ENCODE assay signal across 8 cellular contexts in genomic region chr9:37121881-37122280, GRCh38. TPM values are rescaled to one million over a fixed set of nuclear protein-coding genes. Genes with fewer than 3 reads are reported as not detected.
A peak's percentile ranks its signal among the peaks of the same experiment; 100 is the strongest.
DNase-seq lines count a peak whose midpoint lies in the region; ATAC-seq and TF ChIP-seq lines count a peak whose summit lies in the region.

No MANE protein-coding gene starts in this region.

- peak overlapping the region; percentile 99 for H3K27ac Mint-ChIP-seq in activated naive CD8-positive, alpha-beta T cell treated with anti-CD3 and anti-CD28 coated beads, Interleukin-2, amount 10 ng/mL, durations not matched to agents 7 days and 5 days

- H3K27ac ChIP-seq in HEK293 (ENCODE audit: extremely low read depth, low read depth, low read length), result no peak overlapping the region

- CTCF ChIA-PET in AG04449 (lab: Yijun Ruan, JAX), result interaction anchor here (1.0 to 1.3 kb wide), 3 partner anchors 35 to 248 kb away, joined by 3 read pairs; no protein-coding TSS in a partner anchor
- CTCF ChIA-PET in HEK293 (lab: Yijun Ruan, JAX), result no interaction called here
- CTCF ChIA-PET in GM10248 (lab: Yijun Ruan, JAX), result interaction anchor here (0.9 to 2.5 kb wide), 6 partner anchors 10 to 200 kb away, joined by 3 to 10 read pairs (median 4); no protein-coding TSS in a partner anchor

- ATAC-seq in activated naive CD8-positive, alpha-beta T cell treated with anti-CD3 and anti-CD28 coated beads, Interleukin-2, amount 10 ng/mL, durations not matched to agents 7 days and 5 days (ENCODE audit: low read depth), result no peak
- no peak for ATAC-seq in GM18517 (IDR thresholded peaks at IDR 0.05; ENCODE audit: unreplicated experiment)

- peaks cover 20% of the 10 kb centered on the region for H3K4me1 Mint-ChIP-seq in activated naive CD8-positive, alpha-beta T cell treated with anti-CD3 and anti-CD28 coated beads, Interleukin-2, amount 10 ng/mL, durations not matched to agents 7 days and 5 days

- no peak for TF ChIP-seq CTCF in AG04449 (IDR thresholded peaks at IDR 0.05; ENCODE audit: insufficient read depth, low read length, missing control alignments)
- no peak for TF ChIP-seq CTCF in HEK293 (tag by site-specific recombination; IDR thresholded peaks at IDR 0.05)
- no peak for TF ChIP-seq CTCF in GM10248 (IDR thresholded peaks at IDR 0.05; ENCODE audit: control extremely low read depth, extremely low read depth, low read depth, missing control alignments)

- H3K27me3 Mint-ChIP-seq in activated naive CD8-positive, alpha-beta T cell treated with anti-CD3 and anti-CD28 coated beads, Interleukin-2, amount 10 ng/mL, durations not matched to agents 7 days and 5 days, result no peaks in the 10 kb centered on the region

- peaks cover 11% of the 10 kb centered on the region for H3K36me3 Mint-ChIP-seq in activated naive CD8-positive, alpha-beta T cell treated with anti-CD3 and anti-CD28 coated beads, Interleukin-2, amount 10 ng/mL, durations not matched to agents 7 days and 5 days

- H3K9me3 Mint-ChIP-seq in activated naive CD8-positive, alpha-beta T cell treated with anti-CD3 and anti-CD28 coated beads, Interleukin-2, amount 10 ng/mL, durations not matched to agents 7 days and 5 days, result no peaks in the 10 kb centered on the region

- peak overlapping the region; percentile 95 for H3K4me3 Mint-ChIP-seq in activated naive CD8-positive, alpha-beta T cell treated with anti-CD3 and anti-CD28 coated beads, Interleukin-2, amount 10 ng/mL, durations not matched to agents 7 days and 5 days

- H3K36me3 ChIP-seq in HEK293 (ENCODE audit: control insufficient read depth in 2 of 2, insufficient read depth in 1 of 2, low read length in 2 of 2), result peaks cover 0 to 9% of the 10 kb centered on the region in 2 experiments; a peak in 1 of 3 replicates

- H3K9me3 ChIP-seq in HEK293 (ENCODE audit: control insufficient read depth, insufficient read depth, low read depth, low read length), result no peaks in the 10 kb centered on the region

- DNase-seq in AG04449 (ENCODE audit: low read depth, low spot score), result no peak
- DNase-seq in activated naive CD8-positive, alpha-beta T cell treated with anti-CD3 and anti-CD28 coated beads, Interleukin-2, amount 10 ng/mL, durations not matched to agents 7 days and 5 days, result no peak
- peak; percentile 14 for DNase-seq in iris pigment epithelial cell (ENCODE audit: low read depth)
- DNase-seq in GM10248 (ENCODE audit: extremely low spot score), result no peak
- no peak for DNase-seq in SHP77 treated with DMSO at 0.1 percent for 48 hours (lab: John Stamatoyannopoulos, UW)
- no peak for DNase-seq in NCI-H446 treated with DMSO at 0.1 percent for 48 hours (lab: John Stamatoyannopoulos, UW)

- POLR2A ChIA-PET in AG04449 (lab: Yijun Ruan, JAX), result no interaction called here
- POLR2A ChIA-PET in HEK293 (lab: Yijun Ruan, JAX), result interaction anchor here (1.2 to 2.3 kb wide), 4 partner anchors 16 to 75 kb away, joined by 4 to 28 read pairs (median 6); no protein-coding TSS in a partner anchor
- POLR2A ChIA-PET in activated naive CD8-positive, alpha-beta T cell treated with anti-CD3 and anti-CD28 coated beads, Interleukin-2, amount 10 ng/mL, durations not matched to agents 7 days and 5 days (lab: Charles Lee), result interaction anchor here (1.1 to 4.7 kb wide), 4 partner anchors 15 to 179 kb away, joined by 3 to 46 read pairs (median 16); no protein-coding TSS in a partner anchor
- POLR2A ChIA-PET in GM10248 (lab: Yijun Ruan, JAX), result interaction anchor here (2.2 kb wide), 1 partner anchor 85 kb away, joined by 9 read pairs; no protein-coding TSS in a partner anchor

- no peaks in the 10 kb centered on the region for H3K4me1 ChIP-seq in HEK293 (ENCODE audit: control insufficient read depth, insufficient read depth, low read length)

- H3K4me3 ChIP-seq in AG04449 (ENCODE audit: low read depth, low read length) (peak overlapping the region; percentile 86), HEK293 (ENCODE audit: low read depth, low read length) (peak overlapping the region; percentile 7; the same call in 1 of the 2 replicates)

TF ChIP-seq in HEK293, 187 proteins besides CTCF, POLR2A, EP300 and RAD21:
- TF ChIP-seq ZNF660 (tag by site-specific recombination; IDR thresholded peaks at IDR 0.05) (no peak), ZNF555 (tag by site-specific recombination; conservative IDR thresholded peaks at IDR 0.05) (no peak), ZNF548 (tag by site-specific recombination; IDR thresholded peaks at IDR 0.05) (no peak), ZNF138 (tag by site-specific recombination; IDR thresholded peaks at IDR 0.05; ENCODE audit: borderline replicate concordance) (no peak), ZEB2 (tag by site-specific recombination; IDR thresholded peaks at IDR 0.05) (no peak), ZNF174 (tag by site-specific recombination; IDR thresholded peaks at IDR 0.05) (no peak), ZNF311 (tag by site-specific recombination; IDR thresholded peaks at IDR 0.05; ENCODE audit: borderline replicate concordance) (no peak), YY2 (tag by site-specific recombination; IDR thresholded peaks at IDR 0.05) (no peak), ZNF362 (tag by site-specific recombination; IDR thresholded peaks at IDR 0.05) (no peak), ZNF18 (tag by site-specific recombination; IDR thresholded peaks at IDR 0.05) (no peak), HOXA7 (CRISPR knock-in tag; IDR thresholded peaks at IDR 0.05; ENCODE audit: borderline replicate concordance) (no peak), ZNF223 (tag by site-specific recombination; IDR thresholded peaks at IDR 0.05) (no peak), ZNF10 (tag by site-specific recombination; IDR thresholded peaks at IDR 0.05) (no peak), PRDM4 (tag by site-specific recombination; IDR thresholded peaks at IDR 0.05) (no peak), SCRT2 (tag by site-specific recombination; IDR thresholded peaks at IDR 0.05) (no peak), HIC1 (tag by site-specific recombination; IDR thresholded peaks at IDR 0.05) (no peak), ZNF510 (tag by site-specific recombination; IDR thresholded peaks at IDR 0.05; ENCODE audit: insufficient replicate concordance) (no peak)

RNA-seq across cellular contexts. Expression of gene ZCCHC7, which starts 1.5 kb away (rescaled TPM):
- 10 to 100 TPM; 32.8 to 33.5 TPM for total RNA-seq in activated naive CD8-positive, alpha-beta T cell treated with anti-CD3 and anti-CD28 coated beads, Interleukin-2, amount 10 ng/mL, durations not matched to agents 7 days and 5 days
